In the genomic region with DNA sequence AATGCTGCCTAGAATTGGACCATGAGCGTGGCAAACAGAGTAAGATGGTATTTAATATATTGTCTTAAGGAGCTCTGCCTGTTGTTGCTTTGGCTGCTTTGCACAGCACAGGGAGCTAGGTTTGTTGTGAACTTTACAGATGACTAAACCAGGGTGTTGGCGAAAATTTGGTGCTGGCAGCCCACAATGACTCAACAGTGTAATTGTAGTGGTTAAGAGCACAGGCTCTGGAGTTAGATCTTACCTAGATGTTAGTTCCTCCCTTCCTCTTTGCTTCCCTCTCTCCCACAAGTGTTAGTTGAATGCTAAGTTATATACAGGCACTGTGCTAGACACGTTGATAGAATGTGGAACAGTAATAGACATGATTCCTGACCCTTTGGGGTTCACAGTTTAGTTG, we compare ENCODE assay signal across 1 cellular context.
TF ChIP-seq lines count a peak whose summit lies in the region.

No MANE protein-coding gene starts in this region.

TF ChIP-seq in IMR-90, 13 proteins besides CTCF, POLR2A, EP300 and RAD21 (continued from another document):
- TF ChIP-seq MAZ (IDR thresholded peaks at IDR 0.05; ENCODE audit: borderline replicate concordance, low read depth, low read length) (no peak), CEBPB (IDR thresholded peaks at IDR 0.05; ENCODE audit: low read depth, low read length) (no peak), RCOR1 (IDR thresholded peaks at IDR 0.05; ENCODE audit: insufficient replicate concordance, low read length) (no peak)
